In genomic region chr19:45592366-45592765, GRCh38 we compare ENCODE assay signal across 16 cellular contexts.
"Had no signal": no experiment of that assay in that cellular context is flagged by ENCODE, and none has a peak within 500 bp of the region (broad histone marks: within the 10 kb centered on the region; RNA-seq: fewer than 3 reads in every experiment).

No MANE protein-coding gene starts in this region.

- H3K27me3 ChIP-seq: testis had no signal

- H3K9me3 ChIP-seq: heart left ventricle, testis had no signal

- H3K27ac ChIP-seq: testis had no signal

- DNase-seq: activated CD4-positive, alpha-beta T cell treated with anti-CD3 and anti-CD28 coated beads for 4 hours; activated CD8-positive, alpha-beta memory T cell treated with anti-CD3 and anti-CD28 coated beads, Interleukin-2, amount 50 U/mL, for 48 hours; activated CD8-positive, alpha-beta T cell treated with anti-CD3 and anti-CD28 coated beads, Interleukin-2, amount 10 ng/mL, durations not matched to agents 7 days and 5 days; activated naive CD4-positive, alpha-beta T cell treated with anti-CD3 and anti-CD28 coated beads, Interleukin-2, amount 50 U/mL, for 16 hours; amniotic stem cell; cerebellar nuclear complex; foreskin melanocyte; heart left ventricle; mesendoderm; nephron progenitor cell; stimulated activated CD4-positive, alpha-beta T cell treated with anti-CD3 and anti-CD28 coated beads, Interleukin-12 subunit alpha, Interleukin-12 subunit beta, amount 100 ng/mL, for 4 hours; stimulated activated CD4-positive, alpha-beta T cell treated with anti-CD3 and anti-CD28 coated beads, Interleukin-4, amount 100 ng/mL, for 1 hour; stimulated activated CD8-positive, alpha-beta memory T cell treated with anti-CD3 and anti-CD28 coated beads, Interleukin-4, amount 100 ng/mL, for 48 hours; stimulated activated naive CD8-positive, alpha-beta T cell treated with anti-CD3 and anti-CD28 coated beads, Interleukin-15, Interleukin-2, amounts not matched to agents 100 U/mL and 50 U/mL, for 24 hours; testis had no signal

- ATAC-seq: activated CD8-positive, alpha-beta T cell treated with anti-CD3 and anti-CD28 coated beads, Interleukin-2, amount 10 ng/mL, durations not matched to agents 7 days and 5 days; left lobe of liver; stimulated activated naive CD8-positive, alpha-beta T cell treated with anti-CD3 and anti-CD28 coated beads, Interleukin-15, Interleukin-2, amounts not matched to agents 100 U/mL and 50 U/mL, for 24 hours had no signal

- H3K4me1 ChIP-seq: testis had no signal

- H3K4me3 ChIP-seq: heart left ventricle, testis had no signal
